In genomic region chr1:84583648-84584047, GRCh38 we compare ENCODE assay signal across 13 cellular contexts. TPM values are rescaled to one million over a fixed set of nuclear protein-coding genes. Genes with fewer than 3 reads are reported as not detected.
DNase-seq lines count a peak whose midpoint lies in the region; ATAC-seq and TF ChIP-seq lines count a peak whose summit lies in the region.
"Had no signal": no experiment of that assay in that cellular context is flagged by ENCODE, and none has a peak within 500 bp of the region (broad histone marks: within the 10 kb centered on the region; RNA-seq: fewer than 3 reads in every experiment).

No MANE protein-coding gene starts in this region.

- no peaks in the 10 kb centered on the region for H3K27me3 Mint-ChIP-seq in memory B cell
- H3K27me3 Mint-ChIP-seq: activated CD8-positive, alpha-beta T cell treated with anti-CD3 and anti-CD28 coated beads for 36 hours had no signal

- ATAC-seq in HG03095 (IDR thresholded peaks at IDR 0.05; ENCODE audit: unreplicated experiment), result peak; percentile 32
- no peak for ATAC-seq in memory B cell (ENCODE audit: low read depth)
- no peak for ATAC-seq in HG03439 (IDR thresholded peaks at IDR 0.05; ENCODE audit: unreplicated experiment)
- ATAC-seq: activated CD8-positive, alpha-beta T cell treated with anti-CD3 and anti-CD28 coated beads for 36 hours had no signal

- peak overlapping the region; percentile 62 for H3K27ac Mint-ChIP-seq in memory B cell
- H3K27ac Mint-ChIP-seq: activated CD8-positive, alpha-beta T cell treated with anti-CD3 and anti-CD28 coated beads for 36 hours; T-helper 17 cell had no signal

- H3K4me3 Mint-ChIP-seq in memory B cell, result peak overlapping the region; percentile 1
- H3K4me3 Mint-ChIP-seq: activated CD8-positive, alpha-beta T cell treated with anti-CD3 and anti-CD28 coated beads for 36 hours; T-helper 17 cell had no signal

- H3K36me3 Mint-ChIP-seq in memory B cell, result peaks cover 4% of the 10 kb centered on the region

- peaks cover 2% of the 10 kb centered on the region for H3K9me3 Mint-ChIP-seq in memory B cell
- H3K9me3 Mint-ChIP-seq: activated CD8-positive, alpha-beta T cell treated with anti-CD3 and anti-CD28 coated beads for 36 hours had no signal

- H3K27ac ChIP-seq in 22Rv1, result peak overlapping the region; percentile 59

- H3K4me1 Mint-ChIP-seq in memory B cell, result peaks cover 12% of the 10 kb centered on the region
- H3K4me1 Mint-ChIP-seq: T-helper 17 cell had no signal

- DNase-seq in astrocyte of the hippocampus (ENCODE audit: low read depth, low spot score), result peak; percentile 14
- no peak for DNase-seq in memory B cell (ENCODE audit: low spot score in 2 of 2)
- DNase-seq in activated CD4-positive, alpha-beta T cell treated with anti-CD3 and anti-CD28 coated beads for 48 hours, result no peak
- no peak for DNase-seq in Ammon's horn (ENCODE audit: low spot score)
- DNase-seq in mesenteric fat pad (ENCODE audit: low spot score), result no peak
- DNase-seq: activated CD8-positive, alpha-beta T cell treated with anti-CD3 and anti-CD28 coated beads for 36 hours; activated naive CD4-positive, alpha-beta T cell treated with Interleukin-2 at 50 U/mL for 16 hours; H7; IMR-90; T-helper 17 cell had no signal

- no peak for TF ChIP-seq CTCF in 22Rv1 (IDR thresholded peaks at IDR 0.05)

RNA-seq across cellular contexts. Expression of gene CTBS, which starts 9.4 kb away (rescaled TPM):
- 16.8 TPM for total RNA-seq in mesenteric fat pad
